1 cellular context compared by ENCODE assay signal in genomic region chr14:105149146-105149781, GRCh38.
TF ChIP-seq lines count a peak whose summit lies in the region.

No MANE protein-coding gene starts in this region.

TF ChIP-seq in H1, 55 proteins besides CTCF, POLR2A, EP300 and RAD21:
- TF ChIP-seq HDAC2 (IDR thresholded peaks at IDR 0.05; ENCODE audit: borderline replicate concordance in 1 of 2, low read depth in 2 of 2, low read length in 2 of 2) (no peak), CBX5 (IDR thresholded peaks at IDR 0.05; ENCODE audit: low read depth, low read length) (no peak), PHF8 (conservative IDR thresholded peaks at IDR 0.05; ENCODE audit: low read depth, low read length) (no peak), SIN3A (conservative IDR thresholded peaks at IDR 0.05 in 1 of 2, IDR thresholded peaks at IDR 0.05 in 1 of 2; ENCODE audit: low read depth in 1 of 2, low read length in 2 of 2) (no peak), CHD7 (IDR thresholded peaks at IDR 0.05; ENCODE audit: insufficient replicate concordance, low read length) (no peak), BACH1 (IDR thresholded peaks at IDR 0.05; ENCODE audit: low read length) (no peak), MAX (IDR thresholded peaks at IDR 0.05) (no peak), RFX5 (IDR thresholded peaks at IDR 0.05; ENCODE audit: borderline replicate concordance, low read depth, low read length) (no peak), FOSL1 (IDR thresholded peaks at IDR 0.05; ENCODE audit: insufficient read depth, low read depth, low read length) (no peak), GTF2F1 (IDR thresholded peaks at IDR 0.05; ENCODE audit: borderline replicate concordance, low read depth, low read length) (no peak), TEAD4 (IDR thresholded peaks at IDR 0.05; ENCODE audit: low read depth, low read length) (no peak), NRF1 (IDR thresholded peaks at IDR 0.05; ENCODE audit: low read depth, low read length) (no peak), TAF7 (optimal IDR thresholded peaks at IDR 0.05; ENCODE audit: borderline replicate concordance, low read depth, low read length) (no peak), HDAC6 (IDR thresholded peaks at IDR 0.05; ENCODE audit: low read depth, low read length) (no peak), ATF3 (IDR thresholded peaks at IDR 0.05; ENCODE audit: insufficient read depth, low read depth, low read length) (no peak), ZNF274 (IDR thresholded peaks at IDR 0.05; ENCODE audit: borderline replicate concordance, extremely low read depth, low read length) (no peak), SAP30 (IDR thresholded peaks at IDR 0.05; ENCODE audit: insufficient read depth, insufficient replicate concordance, low read length) (no peak)
TF ChIP-seq in H1: peak in this region for 0.
